In the genomic region with DNA sequence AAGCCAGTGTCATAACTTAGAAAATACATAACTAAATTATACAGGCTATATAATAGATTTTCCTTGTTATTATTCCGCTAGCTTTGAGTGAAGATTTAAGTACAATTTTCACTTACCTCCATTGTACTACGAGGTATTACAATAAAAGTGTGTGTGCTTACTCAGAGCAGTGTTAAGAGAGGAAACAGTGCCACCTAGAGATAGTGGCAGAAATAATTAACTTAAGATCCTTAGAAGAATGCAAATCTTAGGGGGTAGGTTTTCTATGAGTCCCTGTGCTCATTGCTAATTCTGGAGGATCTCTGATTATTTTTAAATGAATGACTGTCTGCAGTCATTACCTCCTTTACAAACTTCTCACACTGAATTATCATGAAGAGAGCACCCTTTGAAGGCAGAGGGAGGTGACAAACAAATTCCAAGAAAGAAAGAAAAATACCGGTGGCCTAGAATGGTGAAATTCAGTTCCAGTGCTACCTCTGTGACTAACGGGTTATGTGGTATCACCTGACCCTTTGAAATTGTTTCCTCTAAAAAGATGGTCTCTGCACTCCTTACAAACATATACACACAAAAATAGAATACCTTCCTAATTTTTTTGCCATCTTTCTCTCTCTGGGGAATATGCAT, we compare ENCODE assay signal across 8 cellular contexts.
DNase-seq lines count a peak whose midpoint lies in the region; ATAC-seq, FAIRE-seq and TF ChIP-seq lines count a peak whose summit lies in the region.

No MANE protein-coding gene starts in this region.

- H3K4me2 ChIP-seq in SU-DHL-6 (ENCODE audit: low read depth, low read length, poor library complexity, severe bottlenecking) (no peak overlapping the region), HepG2 (ENCODE audit: low read depth, low read length) (no peak overlapping the region), osteoblast (ENCODE audit: insufficient read depth, low read length) (no peak overlapping the region)

- no peaks in the 10 kb centered on the region for H3K4me1 ChIP-seq in HepG2 (ENCODE audit: insufficient read depth, low read length)
- H3K4me1 ChIP-seq in osteoblast (ENCODE audit: insufficient read depth, low read length): no peaks in the 10 kb centered on the region

- CTCF ChIA-PET in HepG2 (lab: Yijun Ruan, JAX; ENCODE audit: low intra/inter-chr PET ratio, low total read pairs): interaction anchor here (1.1 kb wide), 1 partner anchor 1178 kb away, joined by 3 read pairs; no protein-coding TSS in a partner anchor

- DNase-seq in COR-L47 (lab: John Stamatoyannopoulos, UW) (peak; percentile 30), GM19239 (ENCODE audit: insufficient read length, low spot score) (peak; percentile 4), HT1080 (ENCODE audit: low read depth) (peak; percentile 25), HepG2 (ENCODE audit: low spot score) (peak; percentile 8), osteoblast (ENCODE audit: insufficient read length, low spot score, missing footprints) (no peak)
- no peak for DNase-seq in stimulated activated CD4-positive, alpha-beta T cell treated with anti-CD3 and anti-CD28 coated beads, Interleukin-4, amount 100 ng/mL, for 4 hours

- H3K9ac ChIP-seq in SU-DHL-6 (ENCODE audit: low read length) (no peak overlapping the region), HepG2 (ENCODE audit: insufficient read depth, low read depth, low read length) (no peak overlapping the region)

- ATAC-seq in HepG2: peak; percentile 69
- ATAC-seq in HG02981 (IDR thresholded peaks at IDR 0.05; ENCODE audit: unreplicated experiment): no peak

- in situ Hi-C loops in HepG2 (cut with HindIII; ENCODE audit: extremely low pct_ligation_motif_present, low pct_unique_long_range_greater_than_20kb): loop anchor here (25.0 kb wide), 1 partner anchor 272 kb away; no protein-coding TSS in a partner anchor

- no peak overlapping the region for H3K4me3 ChIP-seq in SU-DHL-6 (ENCODE audit: insufficient read depth, low read length, poor library complexity, severe bottlenecking)
- no peak overlapping the region for H3K4me3 ChIP-seq in HepG2 (replicated peaks in 1 of 3; ENCODE audit: insufficient read depth in 1 of 3, low read depth in 2 of 3, low read length in 3 of 3)
- H3K4me3 ChIP-seq in osteoblast (ENCODE audit: insufficient read depth, low read length): no peak overlapping the region

- no peaks in the 10 kb centered on the region for H3F3A ChIP-seq in SU-DHL-6 (ENCODE audit: insufficient read depth)

- H4K20me1 ChIP-seq in SU-DHL-6 (ENCODE audit: low read depth, low read length): no peaks in the 10 kb centered on the region
- no peaks in the 10 kb centered on the region for H4K20me1 ChIP-seq in HepG2 (ENCODE audit: insufficient read depth, low read length)
- H4K20me1 ChIP-seq in osteoblast (ENCODE audit: insufficient read depth, low read length): no peaks in the 10 kb centered on the region

- no peak for TF ChIP-seq RAD21 in HepG2 (CRISPR knock-in tag; IDR thresholded peaks at IDR 0.05)

- intact Hi-C loops in HepG2 (cut with micrococcal nuclease; ENCODE audit: unreplicated experiment): no loop called here

- H2AFZ ChIP-seq in SU-DHL-6 (ENCODE audit: low read depth, low read length, severe bottlenecking) (no peak overlapping the region), HepG2 (ENCODE audit: low read length) (no peak overlapping the region), osteoblast (ENCODE audit: low read length) (no peak overlapping the region)

- WGBS in HepG2 (ENCODE audit: low lambda C conversion rate): 17% methylated on average over 4 of the region's 4 CpGs

- no TSS peak for BruUV-seq in HepG2 (replicated peaks; lab: Mats Ljungman, UMichigan)

- H3K27ac ChIP-seq in SU-DHL-6 (ENCODE audit: low read depth, low read length): no peak overlapping the region
- no peak overlapping the region for H3K27ac ChIP-seq in HepG2 (ENCODE audit: extremely low read length, insufficient read depth, low read length)
- no peak overlapping the region for H3K27ac ChIP-seq in osteoblast (ENCODE audit: low read depth, low read length)

- TF ChIP-seq EP300 in HepG2 (IDR thresholded peaks at IDR 0.05; ENCODE audit: low read depth in 2 of 2, low read length in 2 of 2) (no peak), HepG2 (CRISPR knock-in tag; IDR thresholded peaks at IDR 0.05; ENCODE audit: borderline replicate concordance) (no peak)

- no peaks in the 10 kb centered on the region for H3K9me3 ChIP-seq in SU-DHL-6 (ENCODE audit: insufficient read depth, low read length)
- no peaks in the 10 kb centered on the region for H3K9me3 ChIP-seq in HepG2 (ENCODE audit: low read length)
- H3K9me3 ChIP-seq in osteoblast (ENCODE audit: low read depth, low read length): no peaks in the 10 kb centered on the region

- FAIRE-seq in GM19239 (lab: Jason Lieb, UNC) (no peak), HepG2 (lab: Jason Lieb, UNC) (no peak)

- no peak for TF ChIP-seq POLR2A in HepG2 (IDR thresholded peaks at IDR 0.05; ENCODE audit: insufficient read depth in 1 of 2, low read depth in 2 of 2, low read length in 2 of 2)

- POLR2A ChIA-PET in HepG2 (lab: Yijun Ruan, JAX): no interaction called here

- H3K36me3 ChIP-seq in SU-DHL-6 (ENCODE audit: low read length) (no peaks in the 10 kb centered on the region), HepG2 (replicated peaks in 1 of 2; ENCODE audit: control insufficient read depth in 1 of 2, insufficient read depth in 2 of 2, low read length in 2 of 2) (no peaks in the 10 kb centered on the region), osteoblast (ENCODE audit: insufficient read depth, low read length) (no peaks in the 10 kb centered on the region)

- peak; percentile 28 for TF ChIP-seq CTCF in SU-DHL-6 (IDR thresholded peaks at IDR 0.05; ENCODE audit: insufficient read depth, low read length, poor library complexity, severe bottlenecking)
- TF ChIP-seq CTCF in HepG2 (CRISPR knock-in tag; IDR thresholded peaks at IDR 0.05): peak; percentile 55
- TF ChIP-seq CTCF in osteoblast (IDR thresholded peaks at IDR 0.05; ENCODE audit: extremely low read depth, low read depth, low read length): no peak

- no peaks in the 10 kb centered on the region for H3K27me3 ChIP-seq in SU-DHL-6 (ENCODE audit: low read length)
- no peaks in the 10 kb centered on the region; a peak in 1 of 5 replicates for H3K27me3 ChIP-seq in HepG2 (ENCODE audit: control insufficient read depth in 1 of 2, insufficient read depth in 2 of 2, low read length in 2 of 2)
- H3K27me3 ChIP-seq in osteoblast (ENCODE audit: insufficient read depth, low read length): no peaks in the 10 kb centered on the region

- H3K79me2 ChIP-seq in SU-DHL-6 (ENCODE audit: insufficient read depth, low read length) (no peaks in the 10 kb centered on the region), HepG2 (ENCODE audit: insufficient read depth, low read length) (no peaks in the 10 kb centered on the region), osteoblast (ENCODE audit: insufficient read depth, low read length) (no peaks in the 10 kb centered on the region)

- H3K9me2 ChIP-seq in SU-DHL-6 (replicated peaks; ENCODE audit: insufficient read depth, low read length): no peaks in the 10 kb centered on the region

TF ChIP-seq in HepG2, 621 proteins besides CTCF, POLR2A, EP300 and RAD21:
- TF ChIP-seq, protein P1, sequence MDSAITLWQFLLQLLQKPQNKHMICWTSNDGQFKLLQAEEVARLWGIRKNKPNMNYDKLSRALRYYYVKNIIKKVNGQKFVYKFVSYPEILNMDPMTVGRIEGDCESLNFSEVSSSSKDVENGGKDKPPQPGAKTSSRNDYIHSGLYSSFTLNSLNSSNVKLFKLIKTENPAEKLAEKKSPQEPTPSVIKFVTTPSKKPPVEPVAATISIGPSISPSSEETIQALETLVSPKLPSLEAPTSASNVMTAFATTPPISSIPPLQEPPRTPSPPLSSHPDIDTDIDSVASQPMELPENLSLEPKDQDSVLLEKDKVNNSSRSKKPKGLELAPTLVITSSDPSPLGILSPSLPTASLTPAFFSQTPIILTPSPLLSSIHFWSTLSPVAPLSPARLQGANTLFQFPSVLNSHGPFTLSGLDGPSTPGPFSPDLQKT (CRISPR knock-in tag; IDR thresholded peaks at IDR 0.05; ENCODE audit: borderline replicate concordance): no peak
- no peak for TF ChIP-seq EZH2 (conservative IDR thresholded peaks at IDR 0.05; ENCODE audit: low read depth, low read length)
- TF ChIP-seq STAG1 (CRISPR knock-in tag; IDR thresholded peaks at IDR 0.05): peak; percentile 44

Comparison
In these comparisons a context has a peak if more than half of its experiments do, and no peak if none do; other contexts are left out.
1. DNase-seq: peak in COR-L47 (single experiment), GM19239 (single experiment), HT1080 (single experiment) and HepG2 (single experiment); none in osteoblast (single experiment) and stimulated activated CD4-positive, alpha-beta T cell treated with anti-CD3 and anti-CD28 coated beads, Interleukin-4, amount 100 ng/mL, for 4 hours (0 of 2).